ENCODE assay signal across 8 cellular contexts in genomic region chr11:47249378-47249715, GRCh38. TPM values are rescaled to one million over a fixed set of nuclear protein-coding genes. Genes with fewer than 3 reads are reported as not detected.
DNase-seq lines count a peak whose midpoint lies in the region; ATAC-seq and TF ChIP-seq lines count a peak whose summit lies in the region.

No MANE protein-coding gene starts in this region.

- TF ChIP-seq CTCF in adrenal gland (IDR thresholded peaks at IDR 0.05) = no peak
- TF ChIP-seq CTCF in GM20000 (IDR thresholded peaks at IDR 0.05; ENCODE audit: extremely low read depth, missing control alignments) = no peak
- TF ChIP-seq CTCF in GM13977 (IDR thresholded peaks at IDR 0.05; ENCODE audit: extremely low read depth, insufficient read depth, missing control alignments) = no peak

- H3K27ac ChIP-seq in adrenal gland (peak overlapping the region in 4 of 5 donors; percentile 78 to 92 (median 82)), temporal lobe (ENCODE audit: low read depth, low read length) (peak overlapping the region; percentile 67)

- H3K4me1 Mint-ChIP-seq in T-helper 1 cell treated with Interleukin-12 subunit alpha and Interleukin-12 subunit beta and Interleukin-4 antibody, amounts not matched to agents 30 μg/mL and 1 μg/mL, for 36 hours (ENCODE audit: low read depth) = peaks cover 16% of the 10 kb centered on the region

- peak; percentile 5 for ATAC-seq in left lobe of liver

- no peaks in the 10 kb centered on the region for H3K27me3 Mint-ChIP-seq in T-helper 1 cell treated with Interleukin-12 subunit alpha and Interleukin-12 subunit beta and Interleukin-4 antibody, amounts not matched to agents 30 μg/mL and 1 μg/mL, for 36 hours (ENCODE audit: low read depth)

- peak overlapping the region; percentile 67 to 98 (median 82) for H3K4me3 ChIP-seq in adrenal gland

- peaks cover 27 to 38% of the 10 kb centered on the region in 2 donors for H3K4me1 ChIP-seq in adrenal gland (replicated peaks in 1 of 2)

- H3K27ac Mint-ChIP-seq in T-helper 1 cell treated with Interleukin-12 subunit alpha and Interleukin-12 subunit beta and Interleukin-4 antibody, amounts not matched to agents 30 μg/mL and 1 μg/mL, for 36 hours = peak overlapping the region; percentile 93

- H3K9me3 ChIP-seq in adrenal gland (replicated peaks in 1 of 3) = no peaks in the 10 kb centered on the region

- H3K9me3 Mint-ChIP-seq in T-helper 1 cell treated with Interleukin-12 subunit alpha and Interleukin-12 subunit beta and Interleukin-4 antibody, amounts not matched to agents 30 μg/mL and 1 μg/mL, for 36 hours = no peaks in the 10 kb centered on the region

- no peaks in the 10 kb centered on the region for H3K27me3 ChIP-seq in adrenal gland

- peaks cover 6% of the 10 kb centered on the region for H3K36me3 Mint-ChIP-seq in T-helper 1 cell treated with Interleukin-12 subunit alpha and Interleukin-12 subunit beta and Interleukin-4 antibody, amounts not matched to agents 30 μg/mL and 1 μg/mL, for 36 hours (ENCODE audit: low read depth)

- H3K4me3 Mint-ChIP-seq in T-helper 1 cell treated with Interleukin-12 subunit alpha and Interleukin-12 subunit beta and Interleukin-4 antibody, amounts not matched to agents 30 μg/mL and 1 μg/mL, for 36 hours = peak overlapping the region; percentile 95

- in situ Hi-C loops in GM13977 (cut with MboI; ENCODE audit: low pct_unique_long_range_greater_than_20kb, low sequenced_read_pairs, unreplicated experiment) = no loop called here

- no peak for TF ChIP-seq POLR2A in adrenal gland (IDR thresholded peaks at IDR 0.05)

- DNase-seq in T-helper 1 cell (no peak), adrenal gland (no peak), left lobe of liver (ENCODE audit: low spot score) (no peak), GM20000 (ENCODE audit: low spot score) (no peak), GM13977 (ENCODE audit: low spot score) (no peak), UCSD-AML1 (lab: John Stamatoyannopoulos, UW; ENCODE audit: unreplicated experiment) (no peak)

- peaks cover 0 to 25% of the 10 kb centered on the region in 2 donors for H3K36me3 ChIP-seq in adrenal gland (replicated peaks in 1 of 2)

- WGBS in adrenal gland, 4 donors = 60 to 70% (median 65%) methylated on average over 3 of the region's 3 CpGs

- intact Hi-C loops in adrenal gland (cut with DNase I) = no loop called here

RNA-seq across cellular contexts. Expression of gene ACP2, which starts 0.7 kb away (rescaled TPM):
- total RNA-seq in adrenal gland (100 to 1,000 TPM in 4 of 8 donors, 10 to 100 TPM in 4; 64.6 to 127 (median 92.4) TPM), left lobe of liver (72.9 TPM), temporal lobe (17.2 TPM)
- 10 to 100 TPM; 39.8 to 59.7 (median 58.2) TPM for polyA plus RNA-seq in adrenal gland

RNA-seq across cellular contexts. Expression of gene NR1H3, which starts 8.4 kb away (rescaled TPM):
- total RNA-seq in adrenal gland = 10 to 100 TPM; 23.7 to 76.3 (median 47.2) TPM
- 100 to 1,000 TPM in 1 of 3 donors, 10 to 100 TPM in 2; 15.4 to 246 (median 75.8) TPM for polyA plus RNA-seq in adrenal gland
- total RNA-seq in left lobe of liver = 94.0 TPM
- total RNA-seq in temporal lobe = 5.7 TPM

RNA-seq across cellular contexts. Expression of gene MADD, which starts 20.6 kb away (rescaled TPM):
- total RNA-seq in adrenal gland (10 to 100 TPM; 38.8 to 83.0 (median 55.5) TPM), left lobe of liver (24.4 TPM), temporal lobe (67.9 TPM)
- 10 to 100 TPM; 33.4 to 48.9 (median 45.9) TPM for polyA plus RNA-seq in adrenal gland

RNA-seq across cellular contexts. Expression of gene DDB2, which starts 34.6 kb away (rescaled TPM):
- total RNA-seq in adrenal gland (100 to 1,000 TPM in 1 of 8 donors, 10 to 100 TPM in 7; 35.8 to 121 (median 58.5) TPM), left lobe of liver (15.4 TPM), temporal lobe (6.6 TPM)
- 100 to 1,000 TPM in 1 of 3 donors, 10 to 100 TPM in 2; 48.3 to 128 (median 54.9) TPM for polyA plus RNA-seq in adrenal gland
